Comparison of ENCODE assay signal across 2 cellular contexts in genomic region chr14:68546839-68547238, GRCh38.
TF ChIP-seq lines count a peak whose summit lies in the region.

No MANE protein-coding gene starts in this region.

TF ChIP-seq in A549, 52 proteins besides CTCF, POLR2A, EP300 and RAD21 (continued from another document):
- TF ChIP-seq BCL3 (IDR thresholded peaks at IDR 0.05) (no peak), ATOH8 (CRISPR knock-in tag; IDR thresholded peaks at IDR 0.05; ENCODE audit: low read depth) (no peak), RNF2 (IDR thresholded peaks at IDR 0.05; ENCODE audit: borderline replicate concordance, low read depth) (no peak)

TF ChIP-seq in WTC11, 78 proteins besides CTCF, POLR2A, EP300 and RAD21 (continued from another document):
- TF ChIP-seq ERG (CRISPR knock-in tag; IDR thresholded peaks at IDR 0.05): no peak
